In genomic region chr17:64780096-64781012, GRCh38 we compare ENCODE assay signal across 8 cellular contexts.
A peak's percentile ranks its signal among the peaks of the same experiment; 100 is the strongest.
DNase-seq lines count a peak whose midpoint lies in the region; ATAC-seq and TF ChIP-seq lines count a peak whose summit lies in the region.

No MANE protein-coding gene starts in this region.

- H3K4me1 ChIP-seq in CD8-positive, alpha-beta memory T cell (ENCODE audit: insufficient read depth, low read length) = peaks cover 22% of the 10 kb centered on the region
- H3K4me1 ChIP-seq in Loucy (ENCODE audit: insufficient read depth, low read length, poor library complexity, severe bottlenecking) = peaks cover 27% of the 10 kb centered on the region
- H3K4me1 ChIP-seq in endodermal cell (ENCODE audit: control insufficient read depth, insufficient read depth, low read length) = peaks cover 4% of the 10 kb centered on the region

- peaks cover 0 to 15% (median 0%) of the 10 kb centered on the region in 3 donors for H3K36me3 Mint-ChIP-seq in CD8-positive, alpha-beta memory T cell
- peaks cover 4% of the 10 kb centered on the region for H3K36me3 Mint-ChIP-seq in endodermal cell (ENCODE audit: low read depth)
- peaks cover 0 to 12% (median 0%) of the 10 kb centered on the region in 3 donors for H3K36me3 Mint-ChIP-seq in naive thymus-derived CD8-positive, alpha-beta T cell
- H3K36me3 Mint-ChIP-seq in stimulated activated naive CD8-positive, alpha-beta T cell treated with anti-CD3 and anti-CD28 coated beads, Interleukin-15, Interleukin-2, amounts not matched to agents 100 ng/mL and 50 ng/mL, for 24 hours (ENCODE audit: low read depth) = no peaks in the 10 kb centered on the region

- H3F3A ChIP-seq in Loucy (ENCODE audit: low read depth) = no peaks in the 10 kb centered on the region

- CTCF ChIA-PET in CD8-positive, alpha-beta memory T cell (lab: Charles Lee) = interaction anchor here (0.7 to 1.6 kb wide), 2 partner anchors 12 to 211 kb away, joined by 3 read pairs; no protein-coding TSS in a partner anchor

- H3K4me2 ChIP-seq in Loucy (ENCODE audit: low read depth, low read length, poor library complexity, severe bottlenecking) = peak overlapping the region; percentile 86

- no peak overlapping the region for H3K27ac ChIP-seq in CD8-positive, alpha-beta memory T cell (ENCODE audit: low read depth, low read length)
- no peak overlapping the region for H3K27ac ChIP-seq in endodermal cell (ENCODE audit: low read depth, low read length)

- H3K27me3 Mint-ChIP-seq in CD8-positive, alpha-beta memory T cell = peaks cover 0 to 2% of the 10 kb centered on the region in 2 donors
- peaks cover 75% of the 10 kb centered on the region for H3K27me3 Mint-ChIP-seq in endodermal cell (ENCODE audit: insufficient read depth)
- H3K27me3 Mint-ChIP-seq in naive thymus-derived CD8-positive, alpha-beta T cell = peaks cover 0 to 3% (median 0%) of the 10 kb centered on the region in 5 donors
- H3K27me3 Mint-ChIP-seq in stimulated activated naive CD8-positive, alpha-beta T cell treated with anti-CD3 and anti-CD28 coated beads, Interleukin-15, Interleukin-2, amounts not matched to agents 100 ng/mL and 50 ng/mL, for 24 hours = peaks cover 10% of the 10 kb centered on the region

- peak overlapping the region; percentile 55; the same call in 1 of the 2 replicates for H2AFZ ChIP-seq in Loucy (ENCODE audit: low read length)

- peak overlapping the region; percentile 65 for H3K4me3 ChIP-seq in CD8-positive, alpha-beta memory T cell (ENCODE audit: low read length)
- peak overlapping the region; percentile 85 for H3K4me3 ChIP-seq in Loucy (ENCODE audit: low read length, poor library complexity, severe bottlenecking)
- peak overlapping the region; percentile 81 for H3K4me3 ChIP-seq in endodermal cell (ENCODE audit: low read length)

- H3K27ac Mint-ChIP-seq in CD8-positive, alpha-beta memory T cell = peak overlapping the region in 4 of 8 donors; percentile 45 to 91 (median 67)
- no peak overlapping the region for H3K27ac Mint-ChIP-seq in endodermal cell
- peak overlapping the region in 5 of 10 donors; percentile 3 to 57 (median 46) for H3K27ac Mint-ChIP-seq in naive thymus-derived CD8-positive, alpha-beta T cell
- H3K27ac Mint-ChIP-seq in stimulated activated naive CD8-positive, alpha-beta T cell treated with anti-CD3 and anti-CD28 coated beads, Interleukin-15, Interleukin-2, amounts not matched to agents 100 ng/mL and 50 ng/mL, for 24 hours = no peak overlapping the region

- H3K4me1 Mint-ChIP-seq in CD8-positive, alpha-beta memory T cell = peaks cover 16 to 48% (median 24%) of the 10 kb centered on the region in 3 donors
- peaks cover 21% of the 10 kb centered on the region for H3K4me1 Mint-ChIP-seq in endodermal cell
- peaks cover 9 to 33% (median 29%) of the 10 kb centered on the region in 4 donors for H3K4me1 Mint-ChIP-seq in naive thymus-derived CD8-positive, alpha-beta T cell
- H3K4me1 Mint-ChIP-seq in stimulated activated naive CD8-positive, alpha-beta T cell treated with anti-CD3 and anti-CD28 coated beads, Interleukin-15, Interleukin-2, amounts not matched to agents 100 ng/mL and 50 ng/mL, for 24 hours (ENCODE audit: low read depth) = peaks cover 42% of the 10 kb centered on the region

- no peaks in the 10 kb centered on the region for H3K9me3 ChIP-seq in CD8-positive, alpha-beta memory T cell (ENCODE audit: low read length)
- H3K9me3 ChIP-seq in Loucy (ENCODE audit: insufficient read depth, low read depth, low read length) (no peaks in the 10 kb centered on the region), endodermal cell (ENCODE audit: control insufficient read depth, low read length) (no peaks in the 10 kb centered on the region)

- H3K4me3 Mint-ChIP-seq in CD8-positive, alpha-beta memory T cell = peak overlapping the region; percentile 76 to 90 (median 79)
- H3K4me3 Mint-ChIP-seq in endodermal cell = peak overlapping the region; percentile 62
- peak overlapping the region; percentile 66 to 83 (median 73) for H3K4me3 Mint-ChIP-seq in naive thymus-derived CD8-positive, alpha-beta T cell
- H3K4me3 Mint-ChIP-seq in stimulated activated naive CD8-positive, alpha-beta T cell treated with anti-CD3 and anti-CD28 coated beads, Interleukin-15, Interleukin-2, amounts not matched to agents 100 ng/mL and 50 ng/mL, for 24 hours = peak overlapping the region; percentile 68

- peaks cover 31% of the 10 kb centered on the region for H3K79me2 ChIP-seq in Loucy (ENCODE audit: insufficient read depth, low read length)

- no peaks in the 10 kb centered on the region for H3K9me2 ChIP-seq in Loucy (replicated peaks; ENCODE audit: low read depth, low read length)

- POLR2A ChIA-PET in CD8-positive, alpha-beta memory T cell (lab: Charles Lee) = interaction anchor here (0.6 kb wide), 1 partner anchor 32 kb away, joined by 3 read pairs; no protein-coding TSS in a partner anchor
- POLR2A ChIA-PET in naive thymus-derived CD8-positive, alpha-beta T cell (lab: Charles Lee) = no interaction called here

- DNase-seq in CD8-positive, alpha-beta memory T cell = peak; percentile 60 to 83 (median 75)
- peak; percentile 40 to 58 for DNase-seq in activated CD8-positive, alpha-beta memory T cell treated with anti-CD3 and anti-CD28 coated beads for 1 hour (ENCODE audit: extremely low read depth in 1 of 2, low read depth in 1 of 2)
- peak; percentile 98 for DNase-seq in endodermal cell
- DNase-seq in naive thymus-derived CD8-positive, alpha-beta T cell = peak; percentile 36 to 81 (median 64)
- no peak for DNase-seq in SKM-1 (lab: John Stamatoyannopoulos, UW; ENCODE audit: unreplicated experiment)

- TF ChIP-seq CTCF in Loucy (conservative IDR thresholded peaks at IDR 0.05; ENCODE audit: low read length) (no peak), endodermal cell (conservative IDR thresholded peaks at IDR 0.05) (no peak)

- no peaks in the 10 kb centered on the region for H3K27me3 ChIP-seq in CD8-positive, alpha-beta memory T cell (ENCODE audit: insufficient read depth, low read length, poor library complexity, severe bottlenecking)
- H3K27me3 ChIP-seq in Loucy (ENCODE audit: insufficient read depth, low read length, poor library complexity, severe bottlenecking) (no peaks in the 10 kb centered on the region), endodermal cell (ENCODE audit: control insufficient read depth, insufficient read depth, low read length, poor library complexity, severe bottlenecking) (peaks cover 64% of the 10 kb centered on the region)

- 1 to 3% methylated on average over 21 to 69 of the region's 69 CpGs for WGBS in endodermal cell (ENCODE audit: insufficient coverage in 1 of 2, insufficient read length in 1 of 2), 2 experiments

- no peaks in the 10 kb centered on the region for H4K20me1 ChIP-seq in Loucy (ENCODE audit: insufficient read depth, low read length, poor library complexity, severe bottlenecking)

- no peaks in the 10 kb centered on the region for H3K36me3 ChIP-seq in CD8-positive, alpha-beta memory T cell (ENCODE audit: insufficient read depth, low read length)
- H3K36me3 ChIP-seq in Loucy (ENCODE audit: insufficient read depth, low read length) (no peaks in the 10 kb centered on the region; the same call in 1 of the 2 replicates), endodermal cell (ENCODE audit: control insufficient read depth, insufficient read depth, low read length) (no peaks in the 10 kb centered on the region)

- no peaks in the 10 kb centered on the region for H3K9me3 Mint-ChIP-seq in CD8-positive, alpha-beta memory T cell
- no peaks in the 10 kb centered on the region for H3K9me3 Mint-ChIP-seq in endodermal cell
- H3K9me3 Mint-ChIP-seq in naive thymus-derived CD8-positive, alpha-beta T cell = no peaks in the 10 kb centered on the region
- no peaks in the 10 kb centered on the region for H3K9me3 Mint-ChIP-seq in stimulated activated naive CD8-positive, alpha-beta T cell treated with anti-CD3 and anti-CD28 coated beads, Interleukin-15, Interleukin-2, amounts not matched to agents 100 ng/mL and 50 ng/mL, for 24 hours

- peak; percentile 61 to 78 for ATAC-seq in naive thymus-derived CD8-positive, alpha-beta T cell
- ATAC-seq in GM19397 (IDR thresholded peaks at IDR 0.05; ENCODE audit: unreplicated experiment) = no peak

- H3K9ac ChIP-seq in Loucy (ENCODE audit: low read depth, low read length, poor library complexity, severe bottlenecking) (peak overlapping the region; percentile 89), endodermal cell (ENCODE audit: extremely low read depth, low read length, poor library complexity, severe bottlenecking) (no peak overlapping the region)
